8 cellular contexts compared by ENCODE assay signal in genomic region chr10:22003111-22003963, GRCh38. TPM values are rescaled to one million over a fixed set of nuclear protein-coding genes. Genes with fewer than 3 reads are reported as not detected.
DNase-seq lines count a peak whose midpoint lies in the region; ATAC-seq, FAIRE-seq and TF ChIP-seq lines count a peak whose summit lies in the region.

Gene DNAJC1, minus strand, starts transcription at chr10:22003730. Its CDS starts 296 bp downstream, at chr10:22003434.

- H3K4me3 ChIP-seq in psoas muscle, result peak within 1 kb of the TSS; percentile 78

- no peaks in the 10 kb centered on the region for H3K27me3 ChIP-seq in psoas muscle (ENCODE audit: insufficient read depth in 3 of 3, low read length in 2 of 3)

- no peaks in the 10 kb centered on the region for H3K9me3 ChIP-seq in psoas muscle

- H3K27ac ChIP-seq in angular gyrus (ENCODE audit: low read depth, low read length) (peak within 1 kb of the TSS; percentile 75), psoas muscle (peak within 1 kb of the TSS; percentile 94)

- ATAC-seq in GM18499 (IDR thresholded peaks at IDR 0.05; ENCODE audit: insufficient read depth, unreplicated experiment) (peak; percentile 92), HG02943 (IDR thresholded peaks at IDR 0.05; ENCODE audit: low read depth, unreplicated experiment) (peak; percentile 96), left ventricle myocardium superior (peak; percentile 99), psoas muscle (peak; percentile 97 to 99 (median 98))

- intact Hi-C loops in left ventricle myocardium superior (cut with micrococcal nuclease) (no loop called here), psoas muscle (cut with DNase I) (loop anchor here (5.0 to 10.0 kb wide), 7 partner anchors 221 to 1064 kb away; partner anchors contain the start of gene BMI1 (in 1 of the 2))

- peak; percentile 84 for FAIRE-seq in urothelium cell line (lab: Jason Lieb, UNC)

- DNase-seq in NCI-H187 (lab: John Stamatoyannopoulos, UW), result peak; percentile 85 to 90
- peak; percentile 96 to 99 (median 96) for DNase-seq in T-helper 2 cell
- DNase-seq in left ventricle myocardium superior, result peak; percentile 99
- peak; percentile 99 for DNase-seq in psoas muscle
- peak; percentile 97 for DNase-seq in urothelium cell line (ENCODE audit: low spot score)

- 0% methylated on average over 65 to 88 of the region's 88 CpGs for WGBS in psoas muscle, 3 donors

- H3K4me1 ChIP-seq in psoas muscle, result peaks cover 12% of the 10 kb centered on the region

- no peaks in the 10 kb centered on the region for H3K36me3 ChIP-seq in psoas muscle (ENCODE audit: insufficient read depth in 1 of 2, low read depth in 1 of 2)

- TF ChIP-seq CTCF in psoas muscle (IDR thresholded peaks at IDR 0.05), result no peak

RNA-seq across cellular contexts. Expression of gene DNAJC1, which starts in this region (rescaled TPM):
- 14.1 TPM for total RNA-seq in left ventricle myocardium superior
- total RNA-seq in psoas muscle, result 10 to 100 TPM in 3 of 4 donors, 1 to 10 TPM in 1; 6.7 to 18.8 (median 11.3) TPM
- polyA plus RNA-seq in psoas muscle, result 10 to 100 TPM; 13.2 to 21.5 (median 18.3) TPM

Comparison
In these comparisons a context has a peak if more than half of its experiments do, and no peak if none do; other contexts are left out.
1. Peak in every context shown above with its lines: DNase-seq, ATAC-seq, H3K4me3 ChIP-seq and H3K27ac ChIP-seq.